In genomic region chr3:101816215-101817149, GRCh38 we compare ENCODE assay signal across 1 cellular context.
TF ChIP-seq lines count a peak whose summit lies in the region.

No MANE protein-coding gene starts in this region.

TF ChIP-seq in SK-N-SH, 30 proteins besides CTCF, POLR2A, EP300 and RAD21:
- no peak for TF ChIP-seq IRF3 (IDR thresholded peaks at IDR 0.05; ENCODE audit: low read depth, low read length)
- TF ChIP-seq POLR2AphosphoS5 (IDR thresholded peaks at IDR 0.05; ENCODE audit: low read depth, low read length), result no peak
- no peak for TF ChIP-seq TEAD4 (IDR thresholded peaks at IDR 0.05; ENCODE audit: borderline replicate concordance, insufficient read depth)
- TF ChIP-seq USF1 (IDR thresholded peaks at IDR 0.05; ENCODE audit: borderline replicate concordance, low read depth), result no peak
- TF ChIP-seq RCOR1 (IDR thresholded peaks at IDR 0.05; ENCODE audit: low read length), result no peak
- no peak for TF ChIP-seq JUND (IDR thresholded peaks at IDR 0.05)
- no peak for TF ChIP-seq RFX5 (IDR thresholded peaks at IDR 0.05; ENCODE audit: low read length)
- no peak for TF ChIP-seq NRF1 (IDR thresholded peaks at IDR 0.05; ENCODE audit: low read depth, low read length)
- TF ChIP-seq EZH2phosphoT487 (IDR thresholded peaks at IDR 0.05; ENCODE audit: borderline replicate concordance, low read depth), result no peak
- no peak for TF ChIP-seq GATA2 (CRISPR knock-in tag; IDR thresholded peaks at IDR 0.05)
- no peak for TF ChIP-seq TCF12 (IDR thresholded peaks at IDR 0.05)
- TF ChIP-seq FOXJ3 (CRISPR knock-in tag; IDR thresholded peaks at IDR 0.05), result no peak
- no peak for TF ChIP-seq RXRA (IDR thresholded peaks at IDR 0.05; ENCODE audit: borderline replicate concordance, low read depth)
- no peak for TF ChIP-seq ELF1 (IDR thresholded peaks at IDR 0.05)
- TF ChIP-seq FOSL2 (IDR thresholded peaks at IDR 0.05; ENCODE audit: borderline replicate concordance, low read depth), result no peak
- TF ChIP-seq PBX3 (IDR thresholded peaks at IDR 0.05), result no peak
TF ChIP-seq in SK-N-SH: peak in this region for 0.
